12 cellular contexts compared by ENCODE assay signal in the genomic region with DNA sequence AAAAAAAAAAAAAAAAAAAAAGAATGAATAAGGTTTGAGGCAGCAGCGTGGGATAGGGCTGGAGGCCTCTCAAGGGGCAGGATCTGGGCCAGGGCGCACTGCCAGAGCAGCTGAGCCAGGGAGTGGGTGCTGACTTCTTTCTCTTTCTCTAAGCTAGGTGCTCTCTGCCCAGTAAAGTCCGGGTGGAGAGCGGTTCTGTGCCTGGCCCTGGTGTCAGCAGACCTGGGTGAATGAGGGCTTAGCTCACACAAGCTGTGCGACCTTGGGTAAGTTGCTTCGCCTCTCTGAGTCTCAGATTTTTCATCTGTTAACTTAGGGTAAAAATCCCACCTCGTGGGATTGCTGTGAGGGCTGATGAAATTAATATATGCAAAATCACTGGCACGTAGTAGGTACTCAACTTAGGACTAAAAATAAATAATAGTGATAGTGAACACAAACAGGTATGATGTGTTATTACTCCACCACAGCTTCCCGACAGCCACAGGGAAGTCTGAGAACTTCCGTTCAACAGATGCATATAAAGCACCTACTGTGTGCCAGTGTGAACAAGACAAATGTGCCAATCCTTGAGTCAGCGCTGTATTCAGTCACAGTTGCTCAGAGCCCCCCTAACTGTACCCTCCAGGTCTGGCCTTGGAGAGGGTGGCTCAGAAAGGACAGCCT. TPM values are rescaled to one million over a fixed set of nuclear protein-coding genes. Genes with fewer than 3 reads are reported as not detected.
A peak's percentile ranks its signal among the peaks of the same experiment; 100 is the strongest.
DNase-seq lines count a peak whose midpoint lies in the region; ATAC-seq and TF ChIP-seq lines count a peak whose summit lies in the region.
"Had no signal": no experiment of that assay in that cellular context is flagged by ENCODE, and none has a peak within 500 bp of the region (broad histone marks: within the 10 kb centered on the region; RNA-seq: fewer than 3 reads in every experiment).

No MANE protein-coding gene starts in this region.

- H3K9me3 Mint-ChIP-seq in neural crest cell, result no peaks in the 10 kb centered on the region
- no peaks in the 10 kb centered on the region for H3K9me3 Mint-ChIP-seq in activated naive CD4-positive, alpha-beta T cell treated with anti-CD3 and anti-CD28 coated beads, Interleukin-2, amount 10 ng/mL, durations not matched to agents 7 days and 5 days
- H3K9me3 Mint-ChIP-seq: activated naive CD8-positive, alpha-beta T cell treated with anti-CD3 and anti-CD28 coated beads for 36 hours had no signal

- no peaks in the 10 kb centered on the region; the same call in 1 of the 2 replicates for H3K9me3 ChIP-seq in AG04450 (ENCODE audit: control insufficient read depth, insufficient read depth, low read length)
- H3K9me3 ChIP-seq in esophagus squamous epithelium, result no peaks in the 10 kb centered on the region
- H3K9me3 ChIP-seq: spleen had no signal

- peaks cover 23% of the 10 kb centered on the region for H3K4me1 Mint-ChIP-seq in neural crest cell
- peaks cover 29% of the 10 kb centered on the region for H3K4me1 Mint-ChIP-seq in activated naive CD4-positive, alpha-beta T cell treated with anti-CD3 and anti-CD28 coated beads, Interleukin-2, amount 10 ng/mL, durations not matched to agents 7 days and 5 days

- H3K27ac Mint-ChIP-seq in neural crest cell (ENCODE audit: unreplicated experiment), result no peak overlapping the region
- no peak overlapping the region for H3K27ac Mint-ChIP-seq in activated naive CD4-positive, alpha-beta T cell treated with anti-CD3 and anti-CD28 coated beads, Interleukin-2, amount 10 ng/mL, durations not matched to agents 7 days and 5 days
- H3K27ac Mint-ChIP-seq: activated naive CD8-positive, alpha-beta T cell treated with anti-CD3 and anti-CD28 coated beads for 36 hours had no signal

- intact Hi-C loops in esophagus squamous epithelium (cut with DNase I), result loop anchor here (10.0 kb wide), 2 partner anchors 169 to 289 kb away; a partner anchor contains a TSS

- 25 to 45% methylated on average over 11 of the region's 11 CpGs for WGBS in esophagus squamous epithelium, 2 donors

- CTCF ChIA-PET in AG04450 (lab: Charles Lee), result interaction anchor here (0.7 to 14.4 kb wide), 7 partner anchors 12 to 289 kb away, joined by 3 to 407 read pairs (median 5); no protein-coding TSS in a partner anchor
- CTCF ChIA-PET in activated naive CD4-positive, alpha-beta T cell treated with anti-CD3 and anti-CD28 coated beads, Interleukin-2, amount 10 ng/mL, durations not matched to agents 7 days and 5 days (lab: Charles Lee), result interaction anchor here (0.9 to 10.7 kb wide), 5 partner anchors 9 to 169 kb away, joined by 3 to 275 read pairs (median 4); no protein-coding TSS in a partner anchor

- H3K36me3 Mint-ChIP-seq in neural crest cell (ENCODE audit: low read depth), result no peaks in the 10 kb centered on the region
- H3K36me3 Mint-ChIP-seq in activated naive CD4-positive, alpha-beta T cell treated with anti-CD3 and anti-CD28 coated beads, Interleukin-2, amount 10 ng/mL, durations not matched to agents 7 days and 5 days, result peaks cover 2% of the 10 kb centered on the region
- H3K36me3 Mint-ChIP-seq: activated naive CD8-positive, alpha-beta T cell treated with anti-CD3 and anti-CD28 coated beads for 36 hours had no signal

- peak overlapping the region; percentile 38 for H3K4me3 Mint-ChIP-seq in neural crest cell
- no peak overlapping the region for H3K4me3 Mint-ChIP-seq in activated naive CD4-positive, alpha-beta T cell treated with anti-CD3 and anti-CD28 coated beads, Interleukin-2, amount 10 ng/mL, durations not matched to agents 7 days and 5 days
- H3K4me3 Mint-ChIP-seq: activated naive CD8-positive, alpha-beta T cell treated with anti-CD3 and anti-CD28 coated beads for 36 hours had no signal

- TF ChIP-seq POLR2A in esophagus squamous epithelium (IDR thresholded peaks at IDR 0.05), result no peak

- no peaks in the 10 kb centered on the region for H3K36me3 ChIP-seq in esophagus squamous epithelium
- H3K36me3 ChIP-seq: spleen had no signal

- no peak for ATAC-seq in GM21576 (IDR thresholded peaks at IDR 0.05; ENCODE audit: unreplicated experiment)
- ATAC-seq: left colon had no signal

- peaks cover 29 to 71% (median 40%) of the 10 kb centered on the region in 3 donors for H3K4me1 ChIP-seq in esophagus squamous epithelium

- no peak for TF ChIP-seq CTCF in AG04450 (IDR thresholded peaks at IDR 0.05; ENCODE audit: low read depth, low read length)
- no peak for TF ChIP-seq CTCF in esophagus squamous epithelium (IDR thresholded peaks at IDR 0.05)
- no peak for TF ChIP-seq CTCF in neural crest cell (conservative IDR thresholded peaks at IDR 0.05)

- H3K4me3 ChIP-seq in AG04450 (ENCODE audit: low read depth, low read length) (no peak overlapping the region), esophagus squamous epithelium (no peak overlapping the region)
- H3K4me3 ChIP-seq: spleen had no signal

- POLR2A ChIA-PET in AG04450 (lab: Yijun Ruan, JAX), result interaction anchor here (0.7 to 1.1 kb wide), 3 partner anchors 112 to 472 kb away, joined by 3 to 9 read pairs (median 3); no protein-coding TSS in a partner anchor

- peaks cover 5% of the 10 kb centered on the region for H3K27me3 ChIP-seq in AG04450 (ENCODE audit: control insufficient read depth, insufficient read depth, low read length)
- H3K27me3 ChIP-seq in esophagus squamous epithelium, result peaks cover 0 to 22% (median 0%) of the 10 kb centered on the region in 4 donors

- DNase-seq in AG04450 (ENCODE audit: low read depth, low spot score) (peak; percentile 51), M059J (ENCODE audit: low read depth) (peak; percentile 87), esophagus squamous epithelium (lab: John Stamatoyannopoulos, UW) (no peak), neural crest cell (ENCODE audit: low read depth, low spot score) (no peak), NCI-H1092 (lab: John Stamatoyannopoulos, UW) (no peak), NCI-H774 (lab: John Stamatoyannopoulos, UW) (no peak)
- no peak for DNase-seq in activated naive CD4-positive, alpha-beta T cell treated with anti-CD3 and anti-CD28 coated beads, Interleukin-2, amount 10 ng/mL, durations not matched to agents 7 days and 5 days
- DNase-seq: activated CD4-positive, alpha-beta T cell treated with anti-CD3 and anti-CD28 coated beads, Interleukin-2, amount 50 U/mL, for 1 hour; activated naive CD8-positive, alpha-beta T cell treated with anti-CD3 and anti-CD28 coated beads for 36 hours; spleen had no signal

- peaks cover 15% of the 10 kb centered on the region for H3K27me3 Mint-ChIP-seq in neural crest cell (ENCODE audit: low read depth)
- peaks cover 59% of the 10 kb centered on the region for H3K27me3 Mint-ChIP-seq in activated naive CD4-positive, alpha-beta T cell treated with anti-CD3 and anti-CD28 coated beads, Interleukin-2, amount 10 ng/mL, durations not matched to agents 7 days and 5 days

- peak overlapping the region; percentile 73 for H3K27ac ChIP-seq in AG04450 (ENCODE audit: low read depth, low read length)
- H3K27ac ChIP-seq in esophagus squamous epithelium, result peak overlapping the region; percentile 67 to 72 (median 70)
- H3K27ac ChIP-seq: spleen had no signal

RNA-seq across cellular contexts. Expression of a gene that starts 2.0 kb away (rescaled TPM):
- 0.20 and 0.32 TPM in 2 replicates for polyA plus RNA-seq in AG04450 (2011; rRNA removed)
- 0.22 and 0.64 TPM in 2 replicates for polyA minus RNA-seq in AG04450 (2011; rRNA and poly(A)+ RNA removed)
- 0.71 and 1.7 TPM in 2 replicates for total RNA-seq in M059J (2014; rRNA removed; shearing (Covaris generic))
- total RNA-seq in esophagus squamous epithelium, result 1 to 10 TPM in 2 of 4 donors, not detected in 2; 1.6 to 4.5 TPM
- total RNA-seq in neural crest cell, result 0.48 and 0.68 TPM in 2 replicates
- total RNA-seq: left colon had no signal

RNA-seq across cellular contexts. Expression of a gene that starts 31.9 kb away (rescaled TPM):
- polyA plus RNA-seq in AG04450 (2011; rRNA removed), result 0.17 and 0.21 TPM in 2 replicates
- polyA minus RNA-seq in AG04450 (2011; rRNA and poly(A)+ RNA removed), result not detected in 2 replicates
- total RNA-seq in M059J (2014; rRNA removed; shearing (Covaris generic)), result 0.05 and 0.32 TPM in 2 replicates
- not detected for total RNA-seq in esophagus squamous epithelium
- total RNA-seq in neural crest cell, result 0.30 TPM in 2 replicates
- total RNA-seq: activated naive CD8-positive, alpha-beta T cell treated with anti-CD3 and anti-CD28 coated beads for 36 hours had no signal

RNA-seq across cellular contexts. Expression of a gene that starts 53.6 kb away (rescaled TPM):
- polyA plus RNA-seq in AG04450 (2011; rRNA removed), result not detected in 2 replicates
- polyA minus RNA-seq in AG04450 (2011; rRNA and poly(A)+ RNA removed), result 0.17 TPM in 1 of 2 replicates, not detected in the other
- total RNA-seq in M059J (2014; rRNA removed; shearing (Covaris generic)), result 0.42 TPM in 1 of 2 replicates, not detected in the other
- total RNA-seq in esophagus squamous epithelium, result not detected
- not detected in 2 replicates for total RNA-seq in neural crest cell
- total RNA-seq: activated naive CD8-positive, alpha-beta T cell treated with anti-CD3 and anti-CD28 coated beads for 36 hours had no signal

RNA-seq across cellular contexts. Expression of a gene that starts 57.6 kb away (rescaled TPM):
- 3.5 and 5.5 TPM in 2 replicates for polyA plus RNA-seq in AG04450 (2011; rRNA removed)
- polyA minus RNA-seq in AG04450 (2011; rRNA and poly(A)+ RNA removed), result 3.0 and 4.3 TPM in 2 replicates
- 1.4 and 1.9 TPM in 2 replicates for total RNA-seq in M059J (2014; rRNA removed; shearing (Covaris generic))
- total RNA-seq in esophagus squamous epithelium (10 to 100 TPM in 1 of 4 donors, 1 to 10 TPM in 3; 1.1 to 11.8 (median 3.7) TPM), neural crest cell (not detected in 2 replicates)
- total RNA-seq: activated naive CD8-positive, alpha-beta T cell treated with anti-CD3 and anti-CD28 coated beads for 36 hours had no signal

Comparison
In these comparisons a context has a peak if more than half of its experiments do, and no peak if none do; other contexts are left out.
1. DNase-seq: peak in AG04450 (single experiment) and M059J (single experiment); none in esophagus squamous epithelium (single experiment), neural crest cell (single experiment), NCI-H1092 (single experiment), activated naive CD4-positive, alpha-beta T cell treated with anti-CD3 and anti-CD28 coated beads, Interleukin-2, amount 10 ng/mL, durations not matched to agents 7 days and 5 days (single experiment) and NCI-H774 (single experiment).